5 cellular contexts compared by ENCODE assay signal in genomic region chr7:77506899-77507298, GRCh38.
"Had no signal": no experiment of that assay in that cellular context is flagged by ENCODE, and none has a peak within 500 bp of the region (broad histone marks: within the 10 kb centered on the region; RNA-seq: fewer than 3 reads in every experiment).

No MANE protein-coding gene starts in this region.

- DNase-seq: GDM1, GF-D8 had no signal

- FAIRE-seq: GM12892, GM18507, GM19239 had no signal
